Comparison of ENCODE assay signal across 1 cellular context in genomic region chr19:50835785-50836542, GRCh38.
TF ChIP-seq lines count a peak whose summit lies in the region.

No MANE protein-coding gene starts in this region.

TF ChIP-seq in K562, 482 proteins besides CTCF, POLR2A, EP300 and RAD21 (continued from another document):
- TF ChIP-seq ZNF318 (IDR thresholded peaks at IDR 0.05; ENCODE audit: borderline replicate concordance in 1 of 2, low read depth in 1 of 2) = no peak
- TF ChIP-seq FOXO4 (CRISPR knock-in tag; IDR thresholded peaks at IDR 0.05) = no peak
- peak; percentile 24; the same call in 1 of the 2 replicates for TF ChIP-seq SOX6 (IDR thresholded peaks at IDR 0.05)
- TF ChIP-seq RFX5 (IDR thresholded peaks at IDR 0.05; ENCODE audit: low read depth, low read length) = no peak
- TF ChIP-seq C11orf30 (IDR thresholded peaks at IDR 0.05; ENCODE audit: low read depth) = no peak
- no peak for TF ChIP-seq ZNF75A (CRISPR knock-in tag; IDR thresholded peaks at IDR 0.05)
- TF ChIP-seq BRCA1 (IDR thresholded peaks at IDR 0.05) = no peak
- no peak for TF ChIP-seq BRCA1 (CRISPR knock-in tag; IDR thresholded peaks at IDR 0.05)
- no peak for TF ChIP-seq ZBTB2 (IDR thresholded peaks at IDR 0.05)
- no peak for TF ChIP-seq ZNF444 (CRISPR knock-in tag; IDR thresholded peaks at IDR 0.05)
- no peak for TF ChIP-seq RBM34 (IDR thresholded peaks at IDR 0.05; ENCODE audit: borderline replicate concordance, insufficient read depth, low read length)
- TF ChIP-seq CXXC5 (CRISPR knock-in tag; IDR thresholded peaks at IDR 0.05) = peak; percentile 80
- TF ChIP-seq ZNF76 (CRISPR knock-in tag; IDR thresholded peaks at IDR 0.05; ENCODE audit: borderline replicate concordance) = peak; percentile 83
- no peak for TF ChIP-seq ZNF766 (CRISPR knock-in tag; conservative IDR thresholded peaks at IDR 0.05)
- no peak for TF ChIP-seq SMC3 (conservative IDR thresholded peaks at IDR 0.05; ENCODE audit: insufficient read depth, low read depth, low read length)
- TF ChIP-seq TCF3 (CRISPR knock-in tag; IDR thresholded peaks at IDR 0.05) = no peak
- TF ChIP-seq THAP12 (CRISPR knock-in tag; IDR thresholded peaks at IDR 0.05) = peak; percentile 25; the same call in 1 of the 2 replicates
- TF ChIP-seq POU5F1 (IDR thresholded peaks at IDR 0.05; ENCODE audit: borderline replicate concordance, low read depth, low read length, partially characterized antibody) = no peak
- TF ChIP-seq MCM2 (IDR thresholded peaks at IDR 0.05; ENCODE audit: low read depth) = no peak
- TF ChIP-seq ZNF263 (CRISPR knock-in tag; IDR thresholded peaks at IDR 0.05; ENCODE audit: borderline replicate concordance) = 0 out of 2 replicates have a peak, but pooled peaks have one; percentile 54
- TF ChIP-seq SPI1 (IDR thresholded peaks at IDR 0.05; ENCODE audit: borderline replicate concordance, low read depth, low read length) = no peak
- TF ChIP-seq TFE3 (CRISPR knock-in tag; IDR thresholded peaks at IDR 0.05) = no peak
- TF ChIP-seq FOXK2 (conservative IDR thresholded peaks at IDR 0.05 in 1 of 2, IDR thresholded peaks at IDR 0.05 in 1 of 2; ENCODE audit: low read depth in 2 of 2) = no peak
- 0 out of 2 replicates have a peak, but pooled peaks have one; percentile 34 for TF ChIP-seq HDAC2 (IDR thresholded peaks at IDR 0.05)
- TF ChIP-seq HDAC6 (IDR thresholded peaks at IDR 0.05; ENCODE audit: low read depth, low read length) = no peak
- 0 out of 2 replicates have a peak, but pooled peaks have one; percentile 44 for TF ChIP-seq PHF21A (IDR thresholded peaks at IDR 0.05; ENCODE audit: borderline replicate concordance, low read depth)
- no peak for TF ChIP-seq FOXA3 (CRISPR knock-in tag; conservative IDR thresholded peaks at IDR 0.05 in 1 of 2, IDR thresholded peaks at IDR 0.05 in 1 of 2)
- TF ChIP-seq MBD2 (IDR thresholded peaks at IDR 0.05; ENCODE audit: borderline replicate concordance, low read depth) = 0 out of 2 replicates have a peak, but pooled peaks have one; percentile 45
- peak; percentile 78; the same call in 1 of the 2 replicates for TF ChIP-seq RB1 (IDR thresholded peaks at IDR 0.05; ENCODE audit: low read depth)
- TF ChIP-seq ZNF165 (CRISPR knock-in tag; IDR thresholded peaks at IDR 0.05; ENCODE audit: borderline replicate concordance) = no peak
- no peak for TF ChIP-seq ATF1 (CRISPR knock-in tag; IDR thresholded peaks at IDR 0.05)
- TF ChIP-seq ATF1 (tag; IDR thresholded peaks at IDR 0.05) = peak; percentile 93
- TF ChIP-seq YBX1 (IDR thresholded peaks at IDR 0.05) = no peak
